In genomic region chr5:65825388-65826328, GRCh38 we compare ENCODE assay signal across 10 cellular contexts.
A peak's percentile ranks its signal among the peaks of the same experiment; 100 is the strongest.
DNase-seq lines count a peak whose midpoint lies in the region; ATAC-seq and TF ChIP-seq lines count a peak whose summit lies in the region.
"Had no signal": no experiment of that assay in that cellular context is flagged by ENCODE, and none has a peak within 500 bp of the region (broad histone marks: within the 10 kb centered on the region; RNA-seq: fewer than 3 reads in every experiment).

No MANE protein-coding gene starts in this region.

- peaks cover 31% of the 10 kb centered on the region for H3K4me1 Mint-ChIP-seq in CD14-positive monocyte

- peaks cover 0 to 2% (median 0%) of the 10 kb centered on the region in 7 donors for H3K9me3 Mint-ChIP-seq in CD14-positive monocyte
- H3K9me3 Mint-ChIP-seq: activated naive CD4-positive, alpha-beta T cell treated with anti-CD3 and anti-CD28 coated beads for 36 hours had no signal

- TF ChIP-seq CTCF in CD14-positive monocyte (IDR thresholded peaks at IDR 0.05) (no peak), sigmoid colon (IDR thresholded peaks at IDR 0.05) (no peak)

- no peaks in the 10 kb centered on the region for H3K4me1 ChIP-seq in sigmoid colon

- peak overlapping the region; percentile 3 to 76 (median 54) for H3K27ac Mint-ChIP-seq in CD14-positive monocyte
- H3K27ac Mint-ChIP-seq: activated naive CD4-positive, alpha-beta T cell treated with anti-CD3 and anti-CD28 coated beads for 36 hours had no signal

- no peak for TF ChIP-seq POLR2A in sigmoid colon (IDR thresholded peaks at IDR 0.05)

- DNase-seq in CD14-positive monocyte (ENCODE audit: low spot score) (no peak), SIG-M5 treated with dmso at 0.1 percent for 504 hours (lab: John Stamatoyannopoulos, UW; ENCODE audit: unreplicated experiment) (peak; percentile 98), NCI-H524 (lab: John Stamatoyannopoulos, UW) (no peak), sigmoid colon (no peak), Right ventricle myocardium inferior (ENCODE audit: missing footprints) (no peak), H7 (no peak)
- DNase-seq: activated naive CD4-positive, alpha-beta T cell treated with anti-CD3 and anti-CD28 coated beads for 36 hours had no signal

- intact Hi-C loops in CD14-positive monocyte (cut with micrococcal nuclease) (loop anchor here in 1 of 2 donors (10.0 kb wide), 1 partner anchor 99 kb away; the partner anchor contains the start of gene ERBIN), sigmoid colon (cut with DNase I) (no loop called here), Right ventricle myocardium inferior (cut with DNase I) (no loop called here)

- H3K4me3 ChIP-seq in sigmoid colon (no peak overlapping the region), H7 (ENCODE audit: insufficient read depth, low read depth, low read length) (no peak overlapping the region)
- H3K4me3 ChIP-seq: skin epidermis had no signal

- peaks cover 27 to 32% of the 10 kb centered on the region in 2 donors for H3K36me3 Mint-ChIP-seq in CD14-positive monocyte

- TF ChIP-seq EP300 in sigmoid colon (IDR thresholded peaks at IDR 0.05), result no peak

- no peaks in the 10 kb centered on the region for H3K27me3 ChIP-seq in sigmoid colon
- H3K27me3 ChIP-seq in H7 (ENCODE audit: control insufficient read depth, insufficient read depth, low read length), result no peaks in the 10 kb centered on the region

- no peaks in the 10 kb centered on the region for H3K27me3 Mint-ChIP-seq in CD14-positive monocyte (ENCODE audit: low read depth in 3 of 3)

- peak overlapping the region in 1 of 2 donors; percentile 23 for H3K4me3 Mint-ChIP-seq in CD14-positive monocyte
- H3K4me3 Mint-ChIP-seq: activated naive CD4-positive, alpha-beta T cell treated with anti-CD3 and anti-CD28 coated beads for 36 hours had no signal

- H3K27ac ChIP-seq in sigmoid colon, result no peak overlapping the region
- H3K27ac ChIP-seq: skin epidermis had no signal

- ATAC-seq in GM19452 (IDR thresholded peaks at IDR 0.05; ENCODE audit: unreplicated experiment) (peak; percentile 75), HG03159 (IDR thresholded peaks at IDR 0.05; ENCODE audit: unreplicated experiment) (peak; percentile 59), Right ventricle myocardium inferior (no peak)

- WGBS in sigmoid colon, 2 donors, result 50 to 67% methylated on average over 6 of the region's 6 CpGs

- no peaks in the 10 kb centered on the region for H3K36me3 ChIP-seq in sigmoid colon
- H3K36me3 ChIP-seq in H7 (replicated peaks; ENCODE audit: control insufficient read depth, insufficient read depth, low read length), result peaks cover 2% of the 10 kb centered on the region

- H3K9me3 ChIP-seq in sigmoid colon, result no peaks in the 10 kb centered on the region
